In the genomic region with DNA sequence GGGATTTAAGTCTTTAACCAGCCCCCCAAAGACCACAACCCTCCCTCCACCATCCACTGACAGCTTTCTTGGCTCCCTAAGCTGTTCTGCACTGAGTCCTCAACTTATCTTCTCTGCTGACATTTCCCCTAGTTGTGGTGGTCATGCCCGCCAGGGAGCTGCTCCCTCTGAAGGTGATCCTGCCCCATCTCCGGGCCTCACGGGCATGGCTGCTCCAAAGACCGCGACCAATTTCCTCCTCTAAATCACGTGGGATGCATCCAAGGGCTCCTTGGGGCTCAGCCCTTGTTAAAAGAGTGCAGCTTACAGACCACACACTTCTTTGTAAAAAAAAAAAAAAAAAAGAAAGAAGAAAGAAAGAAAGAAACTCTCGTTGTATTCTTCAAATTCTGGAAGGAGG, we compare ENCODE assay signal across 10 cellular contexts. TPM values are rescaled to one million over a fixed set of nuclear protein-coding genes. Genes with fewer than 3 reads are reported as not detected.
DNase-seq lines count a peak whose midpoint lies in the region; ATAC-seq and TF ChIP-seq lines count a peak whose summit lies in the region.
"Had no signal": no experiment of that assay in that cellular context is flagged by ENCODE, and none has a peak within 500 bp of the region (broad histone marks: within the 10 kb centered on the region; RNA-seq: fewer than 3 reads in every experiment).

No MANE protein-coding gene starts in this region.

- H3K27me3 ChIP-seq in duodenal mucosa (ENCODE audit: control insufficient read depth in 1 of 2, insufficient read depth in 2 of 2, low read length in 2 of 2) (no peaks in the 10 kb centered on the region), vagina (no peaks in the 10 kb centered on the region), endodermal cell (ENCODE audit: control insufficient read depth, insufficient read depth, low read length, poor library complexity, severe bottlenecking) (no peaks in the 10 kb centered on the region)

- DNase-seq in natural killer cell treated with Interleukin-12 subunit alpha and Interleukin-12 subunit beta and Interleukin-15 and Interleukin-18, amount 100 ng/mL, for 72 hours (ENCODE audit: low spot score): no peak
- DNase-seq in natural killer cell (no peak), vagina (ENCODE audit: extremely low spot score in 2 of 2) (peak in 1 of 2 donors; percentile 86), NCI-H146 treated with DMSO at 0.1 percent for 48 hours (lab: John Stamatoyannopoulos, UW; ENCODE audit: unreplicated experiment) (no peak), endodermal cell (no peak)
- no peak for DNase-seq in activated effector memory CD4-positive, alpha-beta T cell treated with Interleukin-2 at 50 U/mL for 16 hours
- DNase-seq: NCI-H774 had no signal

- no peak for ATAC-seq in natural killer cell treated with Interleukin-12 subunit alpha and Interleukin-12 subunit beta and Interleukin-15 and Interleukin-18, amount 100 ng/mL, for 72 hours
- no peak for ATAC-seq in natural killer cell

- H3K4me1 Mint-ChIP-seq in natural killer cell treated with Interleukin-12 subunit alpha and Interleukin-12 subunit beta and Interleukin-15 and Interleukin-18, amount 100 ng/mL, for 72 hours (ENCODE audit: low read depth in 2 of 2): peaks cover 62 to 69% of the 10 kb centered on the region in 2 donors
- peaks cover 58 to 73% of the 10 kb centered on the region in 2 donors for H3K4me1 Mint-ChIP-seq in natural killer cell
- peaks cover 40% of the 10 kb centered on the region for H3K4me1 Mint-ChIP-seq in nephron
- H3K4me1 Mint-ChIP-seq in endodermal cell: peaks cover 48% of the 10 kb centered on the region

- H3K4me3 ChIP-seq in duodenal mucosa (ENCODE audit: low read depth in 1 of 2, low read length in 2 of 2) (no peak overlapping the region), vagina (no peak overlapping the region), endodermal cell (ENCODE audit: low read length) (no peak overlapping the region)

- no peak for TF ChIP-seq POLR2A in vagina (IDR thresholded peaks at IDR 0.05)

- peak overlapping the region; percentile 29 for H3K4me3 Mint-ChIP-seq in natural killer cell treated with Interleukin-12 subunit alpha and Interleukin-12 subunit beta and Interleukin-15 and Interleukin-18, amount 100 ng/mL, for 72 hours
- H3K4me3 Mint-ChIP-seq in natural killer cell (no peak overlapping the region), nephron (no peak overlapping the region), endodermal cell (no peak overlapping the region)

- H3K27ac Mint-ChIP-seq in natural killer cell treated with Interleukin-12 subunit alpha and Interleukin-12 subunit beta and Interleukin-15 and Interleukin-18, amount 100 ng/mL, for 72 hours: no peak overlapping the region
- H3K27ac Mint-ChIP-seq in natural killer cell (no peak overlapping the region), nephron (peak overlapping the region in 2 of 3 experiments; percentile 41 to 82), endodermal cell (no peak overlapping the region)

- intact Hi-C loops in natural killer cell (cut with micrococcal nuclease): loop anchor here (5.0 kb wide), 1 partner anchor 80 kb away; no protein-coding TSS in a partner anchor
- intact Hi-C loops in vagina (cut with DNase I): no loop called here

- H3K9ac ChIP-seq in duodenal mucosa (ENCODE audit: low read depth in 1 of 2, low read length in 2 of 2) (peak overlapping the region; percentile 62 to 68), endodermal cell (ENCODE audit: extremely low read depth, low read length, poor library complexity, severe bottlenecking) (no peak overlapping the region)

- H3K36me3 ChIP-seq in duodenal mucosa (ENCODE audit: control insufficient read depth in 1 of 2, insufficient read depth in 2 of 2, low read length in 2 of 2) (no peaks in the 10 kb centered on the region), vagina (no peaks in the 10 kb centered on the region), endodermal cell (ENCODE audit: control insufficient read depth, insufficient read depth, low read length) (no peaks in the 10 kb centered on the region)

- no peaks in the 10 kb centered on the region for H3K27me3 Mint-ChIP-seq in natural killer cell treated with Interleukin-12 subunit alpha and Interleukin-12 subunit beta and Interleukin-15 and Interleukin-18, amount 100 ng/mL, for 72 hours
- H3K27me3 Mint-ChIP-seq in natural killer cell (ENCODE audit: low read depth in 2 of 2) (no peaks in the 10 kb centered on the region), nephron (ENCODE audit: low read depth) (peaks cover 5% of the 10 kb centered on the region), endodermal cell (ENCODE audit: insufficient read depth) (no peaks in the 10 kb centered on the region)

- H3K36me3 Mint-ChIP-seq in natural killer cell treated with Interleukin-12 subunit alpha and Interleukin-12 subunit beta and Interleukin-15 and Interleukin-18, amount 100 ng/mL, for 72 hours: no peaks in the 10 kb centered on the region
- H3K36me3 Mint-ChIP-seq in natural killer cell (no peaks in the 10 kb centered on the region), nephron (ENCODE audit: low read depth) (no peaks in the 10 kb centered on the region), endodermal cell (ENCODE audit: low read depth) (no peaks in the 10 kb centered on the region)

- H3K27ac ChIP-seq in duodenal mucosa (ENCODE audit: low read depth, low read length) (no peak overlapping the region), vagina (peak overlapping the region; percentile 86), endodermal cell (ENCODE audit: low read depth, low read length) (no peak overlapping the region)
- H3K27ac ChIP-seq: C4-2B had no signal

- H3K4me1 ChIP-seq in duodenal mucosa (ENCODE audit: control insufficient read depth in 1 of 2, insufficient read depth in 2 of 2, low read length in 2 of 2): peaks cover 42 to 46% of the 10 kb centered on the region in 2 donors
- peaks cover 48% of the 10 kb centered on the region for H3K4me1 ChIP-seq in vagina
- peaks cover 4% of the 10 kb centered on the region for H3K4me1 ChIP-seq in endodermal cell (ENCODE audit: control insufficient read depth, insufficient read depth, low read length)

- H3K9me3 ChIP-seq in duodenal mucosa (ENCODE audit: control insufficient read depth in 1 of 2, low read length in 2 of 2) (no peaks in the 10 kb centered on the region), vagina (no peaks in the 10 kb centered on the region), endodermal cell (ENCODE audit: control insufficient read depth, low read length) (no peaks in the 10 kb centered on the region)

- TF ChIP-seq CTCF in natural killer cell (IDR thresholded peaks at IDR 0.05): no peak
- TF ChIP-seq CTCF in nephron (IDR thresholded peaks at IDR 0.05; ENCODE audit: unreplicated experiment in 3 of 3): no peak
- no peak for TF ChIP-seq CTCF in vagina (IDR thresholded peaks at IDR 0.05)
- TF ChIP-seq CTCF in endodermal cell (conservative IDR thresholded peaks at IDR 0.05): no peak

- no peaks in the 10 kb centered on the region for H3K9me3 Mint-ChIP-seq in natural killer cell treated with Interleukin-12 subunit alpha and Interleukin-12 subunit beta and Interleukin-15 and Interleukin-18, amount 100 ng/mL, for 72 hours
- H3K9me3 Mint-ChIP-seq in natural killer cell (no peaks in the 10 kb centered on the region), nephron (no peaks in the 10 kb centered on the region), endodermal cell (peaks cover 4% of the 10 kb centered on the region)

- 87 to 100% methylated on average over 2 to 7 of the region's 7 CpGs for WGBS in endodermal cell (ENCODE audit: insufficient coverage in 1 of 2, insufficient read length in 1 of 2), 2 experiments

RNA-seq across cellular contexts. Expression of a gene that starts 27.1 kb away (rescaled TPM):
- total RNA-seq in natural killer cell treated with Interleukin-12 subunit alpha and Interleukin-12 subunit beta and Interleukin-15 and Interleukin-18, amount 100 ng/mL, for 72 hours: 100 to 1,000 TPM; 225 to 236 TPM
- total RNA-seq in natural killer cell (1,000 to 10,000 TPM; 1,044 to 1,768 (median 1,056) TPM), vagina (145 TPM), endodermal cell (10 to 100 TPM; 59.0 to 71.2 TPM)
- polyA plus RNA-seq in endodermal cell (2013, experiment 1 of 2): 36.4 TPM
- polyA plus RNA-seq in endodermal cell (2013, experiment 2 of 2): 43.6 TPM

Comparison
In these comparisons a context has a peak if more than half of its experiments do, and no peak if none do; other contexts are left out.
1. H3K27ac Mint-ChIP-seq: peak in nephron (2 of 3); none in natural killer cell treated with Interleukin-12 subunit alpha and Interleukin-12 subunit beta and Interleukin-15 and Interleukin-18, amount 100 ng/mL, for 72 hours (0 of 2), natural killer cell (0 of 2) and endodermal cell (single experiment).